15 cellular contexts compared by ENCODE assay signal in the genomic region with DNA sequence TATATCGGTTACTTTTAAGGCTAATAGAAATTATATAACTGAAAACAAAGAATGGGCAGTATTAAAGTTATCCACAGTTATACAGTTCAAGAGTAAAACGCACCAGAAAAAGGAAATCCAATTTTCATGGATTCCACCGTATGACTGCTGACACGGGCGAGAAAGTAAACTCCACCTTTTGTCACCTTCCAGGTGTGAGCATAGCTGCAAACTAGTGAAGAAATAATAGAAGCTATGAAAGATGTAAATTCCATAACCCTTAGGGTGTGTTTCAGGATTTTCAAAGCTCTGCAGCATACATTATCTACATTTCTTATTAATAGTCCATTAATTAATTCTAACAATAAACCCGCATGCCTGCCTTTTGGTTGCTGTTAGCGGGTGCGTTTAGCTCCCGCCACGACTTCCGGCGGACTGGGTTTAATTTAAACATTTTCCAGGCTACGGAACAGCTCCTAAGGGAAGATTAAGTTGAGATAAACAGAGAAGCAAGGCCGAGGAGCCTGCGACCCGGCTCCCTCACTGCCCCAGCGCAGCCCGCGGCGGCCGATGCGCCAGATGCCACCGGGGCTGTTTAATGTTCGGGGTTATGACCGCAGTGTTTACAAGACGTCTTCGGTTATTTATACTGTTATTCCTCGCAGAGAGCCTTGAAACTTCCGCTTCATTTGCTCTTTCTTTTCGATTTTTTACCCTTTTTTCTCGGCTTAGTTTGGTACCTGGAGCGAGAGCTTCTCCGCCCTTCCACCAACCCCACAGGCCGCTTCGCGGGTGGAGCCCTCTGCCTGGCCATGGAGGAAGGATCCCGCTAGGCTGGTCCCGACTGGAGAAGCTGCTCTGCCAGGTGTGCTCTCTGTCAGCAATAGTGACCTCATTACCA. TPM values are rescaled to one million over a fixed set of nuclear protein-coding genes. Genes with fewer than 3 reads are reported as not detected.
A peak's percentile ranks its signal among the peaks of the same experiment; 100 is the strongest.
DNase-seq lines count a peak whose midpoint lies in the region; ATAC-seq and TF ChIP-seq lines count a peak whose summit lies in the region.
"Had no signal": no experiment of that assay in that cellular context is flagged by ENCODE, and none has a peak within 500 bp of the region (broad histone marks: within the 10 kb centered on the region; RNA-seq: fewer than 3 reads in every experiment).

No MANE protein-coding gene starts in this region.

- no peak for TF ChIP-seq EP300 in transverse colon (IDR thresholded peaks at IDR 0.05; ENCODE audit: low read depth)

- peaks cover 10 to 98% (median 81%) of the 10 kb centered on the region in 9 donors for H3K27me3 ChIP-seq in heart left ventricle
- H3K27me3 ChIP-seq in lower lobe of right lung (ENCODE audit: low read depth), result peaks cover 85% of the 10 kb centered on the region
- H3K27me3 ChIP-seq in transverse colon, result peaks cover 99% of the 10 kb centered on the region

- intact Hi-C loops in heart left ventricle (cut with DNase I) (loop anchor here in 3 of 10 donors (5.0 kb wide), 2 partner anchors 130 to 135 kb away; no protein-coding TSS in a partner anchor), left ventricle myocardium superior (cut with micrococcal nuclease) (no loop called here), lower lobe of right lung (cut with DNase I) (no loop called here), transverse colon (cut with DNase I; ENCODE audit: low total_unique reads) (no loop called here)

- H3K36me3 Mint-ChIP-seq in brain, result no peaks in the 10 kb centered on the region

- H3K27me3 Mint-ChIP-seq in brain, result peaks cover 100% of the 10 kb centered on the region

- H3K9me3 Mint-ChIP-seq in brain, result peaks cover 0 to 10% (median 2%) of the 10 kb centered on the region in 5 experiments
- H3K9me3 Mint-ChIP-seq: activated CD4-positive, alpha-beta T cell treated with anti-CD3 and anti-CD28 coated beads, Interleukin-2, amount 10 ng/mL, durations not matched to agents 7 days and 5 days had no signal

- WGBS in heart left ventricle, 4 donors, result 10 to 20% (median 12%) methylated on average over 38 of the region's 38 CpGs
- 9 to 13% methylated on average over 17 to 38 of the region's 38 CpGs for WGBS in transverse colon (ENCODE audit: low coverage in 1 of 2), 2 donors

- TF ChIP-seq POLR2A in heart left ventricle (IDR thresholded peaks at IDR 0.05) (no peak), transverse colon (IDR thresholded peaks at IDR 0.05) (no peak)

- H3K27ac ChIP-seq in heart left ventricle (peak overlapping the region in 10 of 12 donors; percentile 27 to 89 (median 70)), lower lobe of right lung (peak overlapping the region; percentile 84), transverse colon (peak overlapping the region; percentile 74 to 85 (median 82))

- ATAC-seq in heart left ventricle (no peak), left ventricle myocardium superior (no peak), lower lobe of right lung (no peak), GM21447 (IDR thresholded peaks at IDR 0.05; ENCODE audit: unreplicated experiment) (no peak)
- ATAC-seq: esophagus mucosa had no signal

- TF ChIP-seq CTCF in heart left ventricle (IDR thresholded peaks at IDR 0.05) (no peak), brain (conservative IDR thresholded peaks at IDR 0.05) (no peak), lower lobe of right lung (IDR thresholded peaks at IDR 0.05) (no peak), transverse colon (IDR thresholded peaks at IDR 0.05) (no peak)

- H3K27ac Mint-ChIP-seq in brain, result no peak overlapping the region
- H3K27ac Mint-ChIP-seq: activated CD4-positive, alpha-beta T cell treated with anti-CD3 and anti-CD28 coated beads, Interleukin-2, amount 10 ng/mL, durations not matched to agents 7 days and 5 days; CD14-positive monocyte had no signal

- H3K9me3 ChIP-seq in heart left ventricle (no peaks in the 10 kb centered on the region), lower lobe of right lung (no peaks in the 10 kb centered on the region), transverse colon (no peaks in the 10 kb centered on the region)

- in situ Hi-C loops in transverse colon (cut with MboI; ENCODE audit: low pct_ligation_motif_present in 1 of 4, low pct_unique_long_range_greater_than_20kb in 1 of 4, low sequenced_read_pairs in 3 of 4), result no loop called here

- DNase-seq in heart left ventricle (no peak), left ventricle myocardium superior (no peak), lower lobe of right lung (no peak), transverse colon (no peak), activated gamma-delta T cell (lab: John Stamatoyannopoulos, UW) (no peak), NCI-H748 (lab: John Stamatoyannopoulos, UW; ENCODE audit: unreplicated experiment) (no peak)
- DNase-seq: activated CD4-positive, alpha-beta T cell treated with anti-CD3 and anti-CD28 coated beads, Interleukin-2, amount 10 ng/mL, durations not matched to agents 7 days and 5 days; amniotic stem cell; midbrain; NCI-H2081 treated with DMSO at 0.1 percent for 48 hours; stimulated activated CD4-positive, alpha-beta T cell treated with anti-CD3 and anti-CD28 coated beads, Interleukin-15, amount 100 ng/mL, for 24 hours had no signal

- H3K4me3 Mint-ChIP-seq in brain, result peak overlapping the region; percentile 30 to 68 (median 55)

- H3K4me1 ChIP-seq in heart left ventricle (peaks cover 0 to 38% (median 13%) of the 10 kb centered on the region in 12 donors), lower lobe of right lung (peaks cover 31% of the 10 kb centered on the region), transverse colon (peaks cover 0 to 49% (median 14%) of the 10 kb centered on the region in 4 donors)

- H3K4me3 ChIP-seq in heart left ventricle (peak overlapping the region; percentile 5 to 74 (median 53)), lower lobe of right lung (peak overlapping the region; percentile 59), transverse colon (peak overlapping the region in 3 of 4 donors; percentile 20 to 57 (median 31))

- peaks cover 50% of the 10 kb centered on the region for H3K4me1 Mint-ChIP-seq in brain

- H3K36me3 ChIP-seq in heart left ventricle, result peaks cover 0 to 15% (median 0%) of the 10 kb centered on the region in 9 donors
- no peaks in the 10 kb centered on the region for H3K36me3 ChIP-seq in lower lobe of right lung
- H3K36me3 ChIP-seq in transverse colon, result no peaks in the 10 kb centered on the region

RNA-seq across cellular contexts. Expression of gene TCF21, which starts 3.8 kb away (rescaled TPM):
- 1 to 10 TPM; 1.8 to 9.5 (median 3.9) TPM for total RNA-seq in heart left ventricle
- 1 to 10 TPM; 1.9 to 5.1 TPM for polyA plus RNA-seq in heart left ventricle
- total RNA-seq in left ventricle myocardium superior, result 3.3 TPM
- polyA plus RNA-seq in brain (ENCODE audit: insufficient read depth, low read depth, low replicate concordance), result not detected
- total RNA-seq in lower lobe of right lung, result 46.5 TPM
- total RNA-seq in transverse colon, result 10 to 100 TPM in 2 of 4 donors, 1 to 10 TPM in 2; 6.0 to 13.0 (median 8.9) TPM
- total RNA-seq: activated CD4-positive, alpha-beta T cell treated with anti-CD3 and anti-CD28 coated beads, Interleukin-2, amount 10 ng/mL, durations not matched to agents 7 days and 5 days had no signal
- polyA plus RNA-seq: CD14-positive monocyte had no signal
